In genomic region chr3:107752202-107752990, GRCh38 we compare ENCODE assay signal across 8 cellular contexts.
DNase-seq lines count a peak whose midpoint lies in the region; ATAC-seq and TF ChIP-seq lines count a peak whose summit lies in the region.

No MANE protein-coding gene starts in this region.

- no peak overlapping the region for H3K4me3 ChIP-seq in IMR-90 (ENCODE audit: insufficient read depth, low read depth, low read length)
- H3K4me3 ChIP-seq in hepatocyte: no peak overlapping the region

- H3K14ac ChIP-seq in IMR-90 (replicated peaks; ENCODE audit: low read depth, low read length): no peak overlapping the region

- H3K9me1 ChIP-seq in IMR-90 (ENCODE audit: insufficient read depth, low read length): no peaks in the 10 kb centered on the region

- H3K27me3 ChIP-seq in IMR-90 (ENCODE audit: control insufficient read depth, insufficient read depth, low read length) (no peaks in the 10 kb centered on the region), hepatocyte (no peaks in the 10 kb centered on the region)

- no peak overlapping the region for H4K8ac ChIP-seq in IMR-90 (ENCODE audit: low read depth in 2 of 2, low read length in 2 of 2)

- H2AK5ac ChIP-seq in IMR-90 (ENCODE audit: low read depth, low read length): no peak overlapping the region

- no peaks in the 10 kb centered on the region for H3K9me2 ChIP-seq in hepatocyte (replicated peaks; ENCODE audit: insufficient read depth)

- TF ChIP-seq RAD21 in IMR-90 (IDR thresholded peaks at IDR 0.05; ENCODE audit: low read length): peak; percentile 42

- no peak overlapping the region for H3K18ac ChIP-seq in IMR-90 (ENCODE audit: low read depth, low read length)

- no peak overlapping the region for H3K56ac ChIP-seq in IMR-90 (ENCODE audit: extremely low read depth, insufficient read depth, low read length)

- CTCF ChIA-PET in IMR-90 (lab: Yijun Ruan, JAX): interaction anchor here (0.9 to 1.0 kb wide), 3 partner anchors 8 to 69 kb away, joined by 3 to 7 read pairs (median 4); no protein-coding TSS in a partner anchor

- H3K9me3 ChIP-seq in IMR-90 (ENCODE audit: control insufficient read depth, insufficient read depth, low read length): no peaks in the 10 kb centered on the region
- H3K9me3 ChIP-seq in hepatocyte (ENCODE audit: low read depth): no peaks in the 10 kb centered on the region

- TF ChIP-seq POLR2A in IMR-90 (IDR thresholded peaks at IDR 0.05; ENCODE audit: low read depth, low read length): no peak

- H2BK5ac ChIP-seq in IMR-90 (ENCODE audit: low read depth, low read length, poor library complexity, severe bottlenecking): no peak overlapping the region

- no peaks in the 10 kb centered on the region for H3K4me1 Mint-ChIP-seq in T-helper 2 cell treated with Interferon-gamma antibody and Interleukin-4, amounts not matched to agents 5 μg/mL and 100 μg/mL, for 36 hours (ENCODE audit: low read depth)

- no peak overlapping the region for H2BK120ac ChIP-seq in IMR-90 (ENCODE audit: low read depth, low read length)

- DNase-seq in DMS153 (lab: John Stamatoyannopoulos, UW): peak; percentile 57
- peak; percentile 41 for DNase-seq in IMR-90
- DNase-seq in SW480 (ENCODE audit: low spot score): peak; percentile 15
- DNase-seq in hepatocyte (ENCODE audit: low spot score): peak; percentile 27
- no peak for DNase-seq in HK-2 (ENCODE audit: unreplicated experiment)
- DNase-seq in T-helper 2 cell treated with Interferon-gamma antibody and Interleukin-4, amounts not matched to agents 5 μg/mL and 100 μg/mL, for 36 hours (ENCODE audit: low spot score): no peak
- no peak for DNase-seq in hepatic stellate cell (ENCODE audit: low spot score)

- H3K36me3 ChIP-seq in IMR-90 (ENCODE audit: control insufficient read depth, insufficient read depth, low read length) (no peaks in the 10 kb centered on the region), hepatocyte (replicated peaks; ENCODE audit: insufficient read depth, low read depth) (no peaks in the 10 kb centered on the region)

- H3K27ac ChIP-seq in IMR-90 (ENCODE audit: insufficient read depth, low read length) (no peak overlapping the region), hepatocyte (no peak overlapping the region)

- no peaks in the 10 kb centered on the region for H3K9me3 Mint-ChIP-seq in T-helper 2 cell treated with Interferon-gamma antibody and Interleukin-4, amounts not matched to agents 5 μg/mL and 100 μg/mL, for 36 hours

- H3K9ac ChIP-seq in IMR-90 (ENCODE audit: low read depth, low read length): no peak overlapping the region

- peak; percentile 56; the same call in 1 of the 2 replicates for ATAC-seq in IMR-90 (ENCODE audit: low read depth)
- no peak for ATAC-seq in HG02571 (IDR thresholded peaks at IDR 0.05; ENCODE audit: unreplicated experiment)

- H4K20me1 ChIP-seq in IMR-90 (ENCODE audit: insufficient read depth, low read length) (no peaks in the 10 kb centered on the region), hepatocyte (ENCODE audit: insufficient read depth, poor library complexity, severe bottlenecking) (no peaks in the 10 kb centered on the region)

- no TSS peak for BruUV-seq in IMR-90 (replicated peaks; lab: Mats Ljungman, UMichigan)

- POLR2A ChIA-PET in IMR-90 (lab: Charles Lee; ENCODE audit: unreplicated experiment): no interaction called here

- H2AK9ac ChIP-seq in IMR-90 (replicated peaks; ENCODE audit: low read depth, low read length, poor library complexity): no peak overlapping the region

- TF ChIP-seq CTCF in IMR-90 (conservative IDR thresholded peaks at IDR 0.05; ENCODE audit: low read depth, low read length) (peak; percentile 48), hepatocyte (IDR thresholded peaks at IDR 0.05; ENCODE audit: poor library complexity) (peak; percentile 54)

- WGBS in IMR-90 (ENCODE audit: extremely low coverage in 2 of 2, insufficient read length in 1 of 2), 2 experiments: no CpG with 5 or more reads among the region's 3 CpGs
- 68% methylated on average over 3 of the region's 3 CpGs for WGBS in hepatocyte (ENCODE audit: low lambda C conversion rate, missing lambda C conversion rate)

- H3K27ac Mint-ChIP-seq in T-helper 2 cell treated with Interferon-gamma antibody and Interleukin-4, amounts not matched to agents 5 μg/mL and 100 μg/mL, for 36 hours: no peak overlapping the region

- dilution Hi-C loops in IMR-90 (cut with HindIII; ENCODE audit: low sequenced_read_pairs, unreplicated experiment): no loop called here

- H4K91ac ChIP-seq in IMR-90 (ENCODE audit: insufficient read depth, low read depth, low read length): no peak overlapping the region

- H3K79me2 ChIP-seq in hepatocyte: no peaks in the 10 kb centered on the region

- H3K4me1 ChIP-seq in IMR-90 (ENCODE audit: control insufficient read depth, insufficient read depth, low read length) (no peaks in the 10 kb centered on the region; the same call in 1 of the 2 replicates), hepatocyte (ENCODE audit: insufficient read depth) (peaks cover 10% of the 10 kb centered on the region)

- H3K4me2 ChIP-seq in IMR-90 (ENCODE audit: low read depth, low read length): no peak overlapping the region
- no peak overlapping the region for H3K4me2 ChIP-seq in hepatocyte

- no peak overlapping the region for H4K5ac ChIP-seq in IMR-90 (ENCODE audit: low read depth, low read length)

- no peak overlapping the region for H2BK20ac ChIP-seq in IMR-90 (ENCODE audit: low read depth, low read length)

- H3K23ac ChIP-seq in IMR-90 (ENCODE audit: low read depth, low read length): no peak overlapping the region

- in situ Hi-C loops in IMR-90 (cut with MboI; ENCODE audit: low sequenced_read_pairs): loop anchor here (10.0 kb wide), 1 partner anchor 172 kb away; no protein-coding TSS in a partner anchor

- H3K36me3 Mint-ChIP-seq in T-helper 2 cell treated with Interferon-gamma antibody and Interleukin-4, amounts not matched to agents 5 μg/mL and 100 μg/mL, for 36 hours (ENCODE audit: low read depth): no peaks in the 10 kb centered on the region

- no peak overlapping the region for H3K4me3 Mint-ChIP-seq in T-helper 2 cell treated with Interferon-gamma antibody and Interleukin-4, amounts not matched to agents 5 μg/mL and 100 μg/mL, for 36 hours

- no peak overlapping the region for H3K4ac ChIP-seq in IMR-90 (ENCODE audit: low read depth, low read length)

- intact Hi-C loops in IMR-90 (cut with micrococcal nuclease): loop anchor here (2.0 to 10.0 kb wide), 3 partner anchors 174 to 800 kb away; no protein-coding TSS in a partner anchor

- no peaks in the 10 kb centered on the region for H3K27me3 Mint-ChIP-seq in T-helper 2 cell treated with Interferon-gamma antibody and Interleukin-4, amounts not matched to agents 5 μg/mL and 100 μg/mL, for 36 hours (ENCODE audit: low read depth)

- H2AFZ ChIP-seq in IMR-90 (replicated peaks; ENCODE audit: low read length, poor library complexity): no peak overlapping the region
- no peak overlapping the region for H2AFZ ChIP-seq in hepatocyte

- no peaks in the 10 kb centered on the region for H3K79me1 ChIP-seq in IMR-90 (ENCODE audit: low read depth in 1 of 2, low read length in 2 of 2)

- no peak overlapping the region for H2BK15ac ChIP-seq in IMR-90 (ENCODE audit: low read depth, low read length)

TF ChIP-seq in IMR-90, 13 proteins besides CTCF, POLR2A, EP300 and RAD21:
- TF ChIP-seq NFE2L2 (IDR thresholded peaks at IDR 0.05; ENCODE audit: low read depth, low read length): no peak
- TF ChIP-seq MXI1 (IDR thresholded peaks at IDR 0.05; ENCODE audit: borderline replicate concordance, low read depth, low read length): no peak
- no peak for TF ChIP-seq CHD1 (IDR thresholded peaks at IDR 0.05; ENCODE audit: low read depth, low read length)
- no peak for TF ChIP-seq ELK1 (IDR thresholded peaks at IDR 0.05; ENCODE audit: borderline replicate concordance, low read depth, low read length)
- TF ChIP-seq RCOR1 (IDR thresholded peaks at IDR 0.05; ENCODE audit: insufficient replicate concordance, low read length): no peak
- TF ChIP-seq FOS (IDR thresholded peaks at IDR 0.05; ENCODE audit: low read depth, low read length): no peak
- no peak for TF ChIP-seq RFX5 (IDR thresholded peaks at IDR 0.05; ENCODE audit: low read depth, low read length)
- TF ChIP-seq MAFK (IDR thresholded peaks at IDR 0.05; ENCODE audit: low read depth, low read length): no peak
- no peak for TF ChIP-seq BHLHE40 (IDR thresholded peaks at IDR 0.05; ENCODE audit: low read depth, low read length)
- TF ChIP-seq USF2 (IDR thresholded peaks at IDR 0.05; ENCODE audit: low read depth, low read length): no peak
- no peak for TF ChIP-seq MAZ (IDR thresholded peaks at IDR 0.05; ENCODE audit: borderline replicate concordance, low read depth, low read length)
- no peak for TF ChIP-seq CEBPB (IDR thresholded peaks at IDR 0.05; ENCODE audit: low read depth, low read length)
- TF ChIP-seq SMC3 (IDR thresholded peaks at IDR 0.05; ENCODE audit: low read depth, low read length): no peak

Comparison
In these comparisons a context has a peak if more than half of its experiments do, and no peak if none do; other contexts are left out.
1. DNase-seq: peak in DMS153 (single experiment), IMR-90 (single experiment), SW480 (single experiment) and hepatocyte (single experiment); none in HK-2 (single experiment), T-helper 2 cell treated with Interferon-gamma antibody and Interleukin-4, amounts not matched to agents 5 μg/mL and 100 μg/mL, for 36 hours (single experiment) and hepatic stellate cell (single experiment).